ENCODE assay signal across 20 cellular contexts in genomic region chr14:105865904-105866840, GRCh38.
DNase-seq lines count a peak whose midpoint lies in the region; ATAC-seq, FAIRE-seq and TF ChIP-seq lines count a peak whose summit lies in the region.
"Had no signal": no experiment of that assay in that cellular context is flagged by ENCODE, and none has a peak within 500 bp of the region (broad histone marks: within the 10 kb centered on the region; RNA-seq: fewer than 3 reads in every experiment).

No MANE protein-coding gene starts in this region.

- no peak for ATAC-seq in left lobe of liver
- ATAC-seq: GM12878, K562, Panc1, psoas muscle, T-helper 17 cell had no signal

- DNase-seq in activated CD4-positive, CD25-positive, alpha-beta regulatory T cell treated with anti-CD3 and anti-CD28 coated beads, Interleukin-2, amount 50 U/mL, for 72 hours, result peak; percentile 27
- DNase-seq in activated CD4-positive, CD25-positive, alpha-beta regulatory T cell (lab: John Stamatoyannopoulos, UW), result no peak
- DNase-seq in activated CD8-positive, alpha-beta memory T cell treated with anti-CD3 and anti-CD28 coated beads, Interleukin-2, amount 50 U/mL, for 48 hours, result peak; percentile 48
- peak; percentile 39 for DNase-seq in left lobe of liver (ENCODE audit: low spot score)
- peak; percentile 21 for DNase-seq in stimulated activated CD8-positive, alpha-beta memory T cell treated with anti-CD3 and anti-CD28 coated beads, Interleukin-4, amount 100 ng/mL, for 48 hours
- DNase-seq in GM12892 (ENCODE audit: insufficient read length), result no peak
- DNase-seq in Ammon's horn (ENCODE audit: low spot score), result no peak
- DNase-seq in G401 (ENCODE audit: low spot score), result no peak
- DNase-seq: 8988T; activated CD4-positive, alpha-beta T cell treated with anti-CD3 and anti-CD28 coated beads for 48 hours; activated gamma-delta T cell treated with Interleukin-2 at 50 U/mL for 16 hours; foreskin melanocyte; NCI-H1105 treated with DMSO at 0.1 percent for 48 hours; NCI-H524; psoas muscle had no signal

- no peak for FAIRE-seq in GM12892 (lab: Jason Lieb, UNC)
- FAIRE-seq: GM12878, K562, urothelium cell line had no signal

- TF ChIP-seq POLR2A in GM12892 (IDR thresholded peaks at IDR 0.05; ENCODE audit: low read depth, low read length), result no peak

- in situ Hi-C loops in G401 (cut with HindIII; ENCODE audit: low sequenced_read_pairs), result no loop called here

Comparison
In these comparisons a context has a peak if more than half of its experiments do, and no peak if none do; other contexts are left out.
1. DNase-seq: peak in activated CD4-positive, CD25-positive, alpha-beta regulatory T cell treated with anti-CD3 and anti-CD28 coated beads, Interleukin-2, amount 50 U/mL, for 72 hours (single experiment), activated CD8-positive, alpha-beta memory T cell treated with anti-CD3 and anti-CD28 coated beads, Interleukin-2, amount 50 U/mL, for 48 hours (single experiment), left lobe of liver (single experiment) and stimulated activated CD8-positive, alpha-beta memory T cell treated with anti-CD3 and anti-CD28 coated beads, Interleukin-4, amount 100 ng/mL, for 48 hours (single experiment); none in activated CD4-positive, CD25-positive, alpha-beta regulatory T cell (0 of 4), GM12892 (single experiment), Ammon's horn (single experiment) and G401 (single experiment).